Comparison of ENCODE assay signal across 20 cellular contexts in genomic region chr1:25793585-25794170, GRCh38. TPM values are rescaled to one million over a fixed set of nuclear protein-coding genes. Genes with fewer than 3 reads are reported as not detected.
DNase-seq lines count a peak whose midpoint lies in the region; ATAC-seq and TF ChIP-seq lines count a peak whose summit lies in the region.
"Had no signal": no experiment of that assay in that cellular context is flagged by ENCODE, and none has a peak within 500 bp of the region (broad histone marks: within the 10 kb centered on the region; RNA-seq: fewer than 3 reads in every experiment).

No MANE protein-coding gene starts in this region.

- H3K36me3 ChIP-seq in hepatocyte (replicated peaks; ENCODE audit: insufficient read depth, low read depth) (no peaks in the 10 kb centered on the region), thymus (ENCODE audit: control insufficient read depth, insufficient read depth) (no peaks in the 10 kb centered on the region), esophagus muscularis mucosa (peaks cover 0 to 3% (median 0%) of the 10 kb centered on the region in 4 donors)
- H3K36me3 ChIP-seq: Peyer's patch, prostate gland had no signal

- 83% methylated on average over 7 of the region's 7 CpGs for WGBS in hepatocyte (ENCODE audit: low lambda C conversion rate, missing lambda C conversion rate)
- WGBS in thymus = 74% methylated on average over 7 of the region's 7 CpGs
- 68% methylated on average over 7 of the region's 7 CpGs for WGBS in esophagus muscularis mucosa

- H3K27ac ChIP-seq in hepatocyte (peak overlapping the region; percentile 30), thymus (ENCODE audit: low read depth) (peak overlapping the region; percentile 3), esophagus muscularis mucosa (replicated peaks in 1 of 4) (no peak overlapping the region)
- H3K27ac ChIP-seq: Peyer's patch, prostate gland had no signal

- TF ChIP-seq POLR2A in esophagus muscularis mucosa (IDR thresholded peaks at IDR 0.05; ENCODE audit: low read depth) = no peak

- peak overlapping the region; percentile 61 for H3K27ac Mint-ChIP-seq in activated naive CD8-positive, alpha-beta T cell
- H3K27ac Mint-ChIP-seq in activated naive CD8-positive, alpha-beta T cell treated with anti-CD3 and anti-CD28 coated beads for 36 hours = no peak overlapping the region

- no peak overlapping the region for H3K4me2 ChIP-seq in hepatocyte

- H4K20me1 ChIP-seq in hepatocyte (ENCODE audit: insufficient read depth, poor library complexity, severe bottlenecking) = no peaks in the 10 kb centered on the region

- no peaks in the 10 kb centered on the region for H3K36me3 Mint-ChIP-seq in activated naive CD8-positive, alpha-beta T cell
- peaks cover 3% of the 10 kb centered on the region for H3K36me3 Mint-ChIP-seq in activated naive CD8-positive, alpha-beta T cell treated with anti-CD3 and anti-CD28 coated beads for 36 hours

- H3K79me2 ChIP-seq in hepatocyte = no peaks in the 10 kb centered on the region

- no peaks in the 10 kb centered on the region for H3K9me3 Mint-ChIP-seq in activated naive CD8-positive, alpha-beta T cell (ENCODE audit: low read depth)
- no peaks in the 10 kb centered on the region for H3K9me3 Mint-ChIP-seq in activated naive CD8-positive, alpha-beta T cell treated with anti-CD3 and anti-CD28 coated beads for 36 hours
- H3K9me3 Mint-ChIP-seq: activated T-cell treated with anti-CD3 and anti-CD28 coated beads, Interleukin-2, amount 50 U/mL, for 4 hours had no signal

- TF ChIP-seq CTCF in hepatocyte (IDR thresholded peaks at IDR 0.05; ENCODE audit: poor library complexity) (no peak), esophagus muscularis mucosa (IDR thresholded peaks at IDR 0.05) (no peak)

- ATAC-seq in HG02642 (IDR thresholded peaks at IDR 0.05; ENCODE audit: poor library complexity, unreplicated experiment) = no peak
- ATAC-seq: activated T-cell treated with anti-CD3 and anti-CD28 coated beads, Interleukin-2, amount 50 U/mL, for 4 hours had no signal

- H3K9me2 ChIP-seq in hepatocyte (replicated peaks; ENCODE audit: insufficient read depth) = no peaks in the 10 kb centered on the region

- no peak for DNase-seq in activated naive CD8-positive, alpha-beta T cell treated with anti-CD3 and anti-CD28 coated beads for 36 hours
- peak; percentile 70 for DNase-seq in RPMI7951 (ENCODE audit: low read depth)
- DNase-seq in hepatocyte (ENCODE audit: low spot score) = no peak
- DNase-seq in esophagus muscularis mucosa (ENCODE audit: extremely low spot score) = no peak
- no peak for DNase-seq in central memory CD4-positive, alpha-beta T cell
- DNase-seq: activated CD4-positive, CD25-positive, alpha-beta regulatory T cell treated with anti-CD3 and anti-CD28 coated beads, Interleukin-2, amount 50 U/mL, for 72 hours; activated naive CD4-positive, alpha-beta T cell treated with Interleukin-2 at 50 U/mL for 16 hours; activated T-cell treated with anti-CD3 and anti-CD28 coated beads, Interleukin-2, amount 50 U/mL, for 4 hours; dermis blood vessel endothelial cell; EL; NCI-H1436; NCI-H2107; NCI-H510A treated with DMSO at 0.1 percent for 48 hours; Peyer's patch; stimulated activated CD4-positive, alpha-beta T cell treated with anti-CD3 and anti-CD28 coated beads, Interleukin-1b, Interleukin-23, amount 100 ng/mL, for 48 hours had no signal

- H2AFZ ChIP-seq in hepatocyte = no peak overlapping the region

- H3K4me3 ChIP-seq in hepatocyte = no peak overlapping the region
- no peak overlapping the region for H3K4me3 ChIP-seq in thymus (ENCODE audit: low read length)
- no peak overlapping the region for H3K4me3 ChIP-seq in esophagus muscularis mucosa
- H3K4me3 ChIP-seq: lung, Peyer's patch, prostate gland had no signal

- H3K4me3 Mint-ChIP-seq in activated naive CD8-positive, alpha-beta T cell = no peak overlapping the region
- no peak overlapping the region for H3K4me3 Mint-ChIP-seq in activated naive CD8-positive, alpha-beta T cell treated with anti-CD3 and anti-CD28 coated beads for 36 hours
- H3K4me3 Mint-ChIP-seq: activated T-cell treated with anti-CD3 and anti-CD28 coated beads, Interleukin-2, amount 50 U/mL, for 4 hours had no signal

- peaks cover 43% of the 10 kb centered on the region for H3K4me1 Mint-ChIP-seq in activated naive CD8-positive, alpha-beta T cell (ENCODE audit: low read depth)
- peaks cover 33% of the 10 kb centered on the region for H3K4me1 Mint-ChIP-seq in activated naive CD8-positive, alpha-beta T cell treated with anti-CD3 and anti-CD28 coated beads for 36 hours

- no peaks in the 10 kb centered on the region for H3K27me3 Mint-ChIP-seq in activated naive CD8-positive, alpha-beta T cell
- no peaks in the 10 kb centered on the region for H3K27me3 Mint-ChIP-seq in activated naive CD8-positive, alpha-beta T cell treated with anti-CD3 and anti-CD28 coated beads for 36 hours

- H3K4me1 ChIP-seq in hepatocyte (ENCODE audit: insufficient read depth) (peaks cover 10% of the 10 kb centered on the region), thymus (ENCODE audit: control insufficient read depth, insufficient read depth, low read length) (peaks cover 10% of the 10 kb centered on the region), esophagus muscularis mucosa (peaks cover 8 to 23% (median 16%) of the 10 kb centered on the region in 4 donors)

- H3K27me3 ChIP-seq in hepatocyte (no peaks in the 10 kb centered on the region), thymus (ENCODE audit: control insufficient read depth, insufficient read depth) (peaks cover 3% of the 10 kb centered on the region), esophagus muscularis mucosa (no peaks in the 10 kb centered on the region)
- H3K27me3 ChIP-seq: Peyer's patch had no signal

- no peak for TF ChIP-seq EP300 in esophagus muscularis mucosa (IDR thresholded peaks at IDR 0.05)

- H3K9me3 ChIP-seq in hepatocyte (ENCODE audit: low read depth) (no peaks in the 10 kb centered on the region), thymus (ENCODE audit: control insufficient read depth) (no peaks in the 10 kb centered on the region), esophagus muscularis mucosa (no peaks in the 10 kb centered on the region)
- H3K9me3 ChIP-seq: Peyer's patch, prostate gland had no signal

- intact Hi-C loops in esophagus muscularis mucosa (cut with DNase I) = no loop called here

RNA-seq across cellular contexts. Expression of gene SELENON, which starts 6.3 kb away (rescaled TPM):
- total RNA-seq in activated naive CD8-positive, alpha-beta T cell treated with anti-CD3 and anti-CD28 coated beads for 36 hours = 10 to 100 TPM; 15.0 to 15.6 TPM
- total RNA-seq in RPMI7951 (2014; rRNA removed; shearing (Covaris generic)) = 41.3 and 43.5 TPM in 2 replicates
- total RNA-seq in hepatocyte (18.5 and 26.7 TPM in 2 replicates), esophagus muscularis mucosa (10 to 100 TPM; 35.3 to 75.1 (median 50.5) TPM)
- polyA plus RNA-seq in hepatocyte (37.7 and 39.5 TPM in 2 replicates), thymus (17.4 TPM)

RNA-seq across cellular contexts. Expression of gene MTFR1L, which starts 26.1 kb away (rescaled TPM):
- 10 to 100 TPM; 23.3 to 23.4 TPM for total RNA-seq in activated naive CD8-positive, alpha-beta T cell treated with anti-CD3 and anti-CD28 coated beads for 36 hours
- total RNA-seq in RPMI7951 (2014; rRNA removed; shearing (Covaris generic)) = 54.4 and 56.4 TPM in 2 replicates
- total RNA-seq in hepatocyte = 59.5 and 62.6 TPM in 2 replicates
- polyA plus RNA-seq in hepatocyte = 90.7 and 103 TPM in 2 replicates
- 53.9 TPM for polyA plus RNA-seq in thymus
- 100 to 1,000 TPM in 2 of 4 donors, 10 to 100 TPM in 2; 91.1 to 107 (median 101) TPM for total RNA-seq in esophagus muscularis mucosa

Comparison
In these comparisons a context has a peak if more than half of its experiments do, and no peak if none do; other contexts are left out.
1. H3K27ac ChIP-seq: peak in hepatocyte (single experiment) and thymus (single experiment); none in esophagus muscularis mucosa (0 of 4).